9 cellular contexts compared by ENCODE assay signal in the genomic region with DNA sequence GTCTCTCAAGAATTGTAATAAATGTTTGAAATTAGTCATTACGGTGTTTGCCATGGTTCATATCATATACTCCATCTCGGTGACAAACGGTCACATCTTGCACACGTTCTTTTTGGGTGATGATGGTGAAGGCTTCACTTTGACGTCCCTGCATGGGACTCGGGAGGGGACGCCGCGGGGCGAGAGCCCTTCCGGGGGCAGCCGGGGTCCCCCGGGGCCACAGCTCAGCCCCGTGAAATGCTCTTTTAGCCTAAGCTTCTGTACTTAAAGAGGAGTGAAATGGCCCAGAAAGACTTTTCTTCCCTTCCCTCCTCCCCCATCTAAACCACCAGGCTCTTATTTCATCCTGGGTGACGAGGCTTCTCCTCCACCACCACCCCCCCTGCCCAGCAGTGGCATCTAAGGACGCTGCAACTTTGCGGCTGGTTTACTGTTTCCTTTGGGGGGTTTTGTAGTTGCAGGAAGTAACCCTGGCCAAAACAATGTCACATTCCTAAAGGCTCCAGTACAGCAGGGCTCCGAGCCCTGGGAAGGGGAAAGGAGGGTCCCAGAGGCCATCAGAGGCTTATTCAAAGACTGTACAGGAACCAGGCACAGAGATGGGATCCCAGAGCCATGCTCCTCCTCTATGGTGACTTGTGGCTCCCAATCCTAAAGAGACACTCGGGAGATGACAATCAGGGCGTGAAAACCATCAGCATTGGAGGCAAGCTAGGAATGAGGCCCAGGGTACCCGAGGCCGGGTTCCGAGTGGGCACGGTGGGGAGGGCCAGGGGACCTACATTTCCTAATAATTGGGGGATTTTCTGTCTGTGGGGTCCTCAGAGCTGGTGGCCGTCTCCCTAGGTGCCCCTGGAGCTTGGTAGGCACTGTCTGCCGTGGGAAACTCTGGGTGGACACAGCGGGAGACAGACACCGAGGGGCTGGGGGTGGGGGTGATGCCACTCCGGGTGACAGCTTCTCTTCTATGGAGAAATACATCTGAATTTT.
DNase-seq lines count a peak whose midpoint lies in the region; ATAC-seq and TF ChIP-seq lines count a peak whose summit lies in the region.
"Had no signal": no experiment of that assay in that cellular context is flagged by ENCODE, and none has a peak within 500 bp of the region (broad histone marks: within the 10 kb centered on the region; RNA-seq: fewer than 3 reads in every experiment).

No MANE protein-coding gene starts in this region.

- H3K36me3 ChIP-seq in BLaER1 (no peaks in the 10 kb centered on the region), skeletal muscle satellite cell (ENCODE audit: insufficient read depth, low read length) (no peaks in the 10 kb centered on the region), mammary epithelial cell (ENCODE audit: insufficient read depth, low read length) (no peaks in the 10 kb centered on the region)

- H3K79me2 ChIP-seq in mammary epithelial cell (ENCODE audit: insufficient read depth, low read length) = no peaks in the 10 kb centered on the region

- H3K4me3 ChIP-seq in BLaER1 (peak overlapping the region; percentile 45), skeletal muscle satellite cell (ENCODE audit: low read length) (peak overlapping the region; percentile 44), mammary epithelial cell (replicated peaks in 1 of 3; ENCODE audit: insufficient read depth in 1 of 3, low read depth in 2 of 3, low read length in 3 of 3) (no peak overlapping the region)

- H3K4me1 ChIP-seq in BLaER1 (peaks cover 41% of the 10 kb centered on the region), skeletal muscle satellite cell (ENCODE audit: control insufficient read depth, insufficient read depth, low read length) (peaks cover 9% of the 10 kb centered on the region), mammary epithelial cell (ENCODE audit: insufficient read depth, low read length) (no peaks in the 10 kb centered on the region)

- no peak overlapping the region for H2AFZ ChIP-seq in mammary epithelial cell (ENCODE audit: low read depth, low read length)

- H3K9me3 ChIP-seq in BLaER1 (peaks cover 20% of the 10 kb centered on the region), skeletal muscle satellite cell (replicated peaks; ENCODE audit: low read length) (peaks cover 2% of the 10 kb centered on the region), mammary epithelial cell (replicated peaks; ENCODE audit: insufficient read depth, low read length) (no peaks in the 10 kb centered on the region)

- H3K27ac ChIP-seq in BLaER1 (peak overlapping the region; percentile 70), mammary epithelial cell (ENCODE audit: insufficient read depth, low read depth, low read length) (no peak overlapping the region)

- no TSS peak for BruUV-seq in mammary epithelial cell (replicated peaks; lab: Mats Ljungman, UMichigan)

- 54% methylated on average over 26 of the region's 29 CpGs for WGBS in mammary epithelial cell (ENCODE audit: low coverage, missing lambda C conversion rate)

- peak overlapping the region; percentile 22 for H3K9ac ChIP-seq in BLaER1
- H3K9ac ChIP-seq in skeletal muscle satellite cell (ENCODE audit: low read depth, low read length) = no peak overlapping the region
- H3K9ac ChIP-seq in mammary epithelial cell (ENCODE audit: insufficient read depth, low read length) = no peak overlapping the region

- no peak for TF ChIP-seq CTCF in mammary epithelial cell (conservative IDR thresholded peaks at IDR 0.05 in 1 of 2, IDR thresholded peaks at IDR 0.05 in 1 of 2; ENCODE audit: extremely low read depth in 1 of 2, insufficient read depth in 1 of 2, low read depth in 1 of 2, low read length in 2 of 2)

- CTCF ChIA-PET in mammary epithelial cell (lab: Charles Lee; ENCODE audit: low non-redundant PET) = no interaction called here

- H3K27me3 ChIP-seq in BLaER1 (no peaks in the 10 kb centered on the region), skeletal muscle satellite cell (ENCODE audit: control insufficient read depth, insufficient read depth, low read length) (peaks cover 49% of the 10 kb centered on the region), mammary epithelial cell (ENCODE audit: insufficient read depth, low read length) (peaks cover 3% of the 10 kb centered on the region)

- in situ Hi-C loops in mammary epithelial cell (cut with MboI; ENCODE audit: low sequenced_read_pairs in 2 of 2) = no loop called here

- dilution Hi-C loops in mammary epithelial cell (cut with HindIII; ENCODE audit: low sequenced_read_pairs) = loop anchor here (5.0 kb wide), 1 partner anchor 98 kb away; no protein-coding TSS in a partner anchor

- no peak for ATAC-seq in GM19351 (IDR thresholded peaks at IDR 0.05; ENCODE audit: unreplicated experiment)
- no peak for ATAC-seq in GM21529 (IDR thresholded peaks at IDR 0.05; ENCODE audit: unreplicated experiment)

- DNase-seq in T-helper 9 cell (peak; percentile 29), AML-193 (lab: John Stamatoyannopoulos, UW) (no peak), mammary epithelial cell (no peak)
- peak; percentile 19 for DNase-seq in activated naive CD8-positive, alpha-beta T cell treated with anti-CD3 and anti-CD28 coated beads, Interleukin-2, amount 50 U/mL, for 16 hours (ENCODE audit: low read depth, low spot score)
- DNase-seq: NCI-H526 treated with DMSO at 0.1 percent for 48 hours had no signal

- intact Hi-C loops in mammary epithelial cell (cut with micrococcal nuclease) = no loop called here

- H4K20me1 ChIP-seq in BLaER1 = no peaks in the 10 kb centered on the region
- no peaks in the 10 kb centered on the region for H4K20me1 ChIP-seq in mammary epithelial cell (ENCODE audit: insufficient read depth, low read length)

- H3K4me2 ChIP-seq in BLaER1 (peak overlapping the region; percentile 72), skeletal muscle satellite cell (ENCODE audit: low read length) (peak overlapping the region; percentile 75), mammary epithelial cell (ENCODE audit: insufficient read depth, low read depth, low read length) (no peak overlapping the region)

Comparison
In these comparisons a context has a peak if more than half of its experiments do, and no peak if none do; other contexts are left out.
1. H3K4me3 ChIP-seq: peak in BLaER1 (single experiment) and skeletal muscle satellite cell (single experiment); none in mammary epithelial cell (0 of 3).
2. DNase-seq: peak in T-helper 9 cell (single experiment) and activated naive CD8-positive, alpha-beta T cell treated with anti-CD3 and anti-CD28 coated beads, Interleukin-2, amount 50 U/mL, for 16 hours (single experiment); none in AML-193 (0 of 2) and mammary epithelial cell (single experiment).